22 cellular contexts compared by ENCODE assay signal in genomic region chr1:24951810-24952412, GRCh38. TPM values are rescaled to one million over a fixed set of nuclear protein-coding genes. Genes with fewer than 3 reads are reported as not detected.
DNase-seq lines count a peak whose midpoint lies in the region; ATAC-seq and TF ChIP-seq lines count a peak whose summit lies in the region.
"Had no signal": no experiment of that assay in that cellular context is flagged by ENCODE, and none has a peak within 500 bp of the region (broad histone marks: within the 10 kb centered on the region; RNA-seq: fewer than 3 reads in every experiment).

No MANE protein-coding gene starts in this region.

- H3K4me1 ChIP-seq in HEK293 (ENCODE audit: control insufficient read depth, insufficient read depth, low read length): no peaks in the 10 kb centered on the region
- H3K4me1 ChIP-seq: A549, prostate gland had no signal

- H3K27me3 Mint-ChIP-seq in activated CD4-positive, alpha-beta T cell treated with anti-CD3 and anti-CD28 coated beads, Interleukin-2, amount 10 ng/mL, durations not matched to agents 24 days and 14 days: no peaks in the 10 kb centered on the region
- H3K27me3 Mint-ChIP-seq in natural killer cell (ENCODE audit: low read depth in 2 of 2): peaks cover 16 to 24% of the 10 kb centered on the region in 2 donors

- no peaks in the 10 kb centered on the region for H3K36me3 ChIP-seq in HEK293 (ENCODE audit: control insufficient read depth in 2 of 2, insufficient read depth in 1 of 2, low read length in 2 of 2)
- H3K36me3 ChIP-seq: prostate gland, thoracic aorta, WERI-Rb-1 had no signal

- H3K4me3 Mint-ChIP-seq in activated CD4-positive, alpha-beta T cell treated with anti-CD3 and anti-CD28 coated beads, Interleukin-2, amount 10 ng/mL, durations not matched to agents 24 days and 14 days: peak overlapping the region; percentile 75
- H3K4me3 Mint-ChIP-seq in natural killer cell: no peak overlapping the region
- H3K4me3 Mint-ChIP-seq: CD14-positive monocyte; dendritic cell treated with granulocyte-macrophage colony-stimulating factor and Interleukin-4, amounts not matched to agents 40 ng/mL and 50 ng/mL, for 4 days; neural crest cell had no signal

- peaks cover 77% of the 10 kb centered on the region for H3K4me1 Mint-ChIP-seq in activated CD4-positive, alpha-beta T cell treated with anti-CD3 and anti-CD28 coated beads, Interleukin-2, amount 10 ng/mL, durations not matched to agents 24 days and 14 days
- H3K4me1 Mint-ChIP-seq in natural killer cell: peaks cover 36 to 52% of the 10 kb centered on the region in 2 donors

- TF ChIP-seq CTCF in HEK293 (tag by site-specific recombination; IDR thresholded peaks at IDR 0.05): no peak
- TF ChIP-seq CTCF in natural killer cell (IDR thresholded peaks at IDR 0.05): no peak

- CTCF ChIA-PET in HEK293 (lab: Yijun Ruan, JAX): interaction anchor here (1.5 kb wide), 1 partner anchor 12 kb away, joined by 6 read pairs; no protein-coding TSS in a partner anchor

- peaks cover 76% of the 10 kb centered on the region for H3K36me3 Mint-ChIP-seq in activated CD4-positive, alpha-beta T cell treated with anti-CD3 and anti-CD28 coated beads, Interleukin-2, amount 10 ng/mL, durations not matched to agents 24 days and 14 days (ENCODE audit: low read depth)
- H3K36me3 Mint-ChIP-seq in activated naive CD4-positive, alpha-beta T cell treated with anti-CD3 and anti-CD28 coated beads, Interleukin-2, amount 50 U/mL, for 72 hours: peaks cover 50 to 53% of the 10 kb centered on the region in 2 donors
- no peaks in the 10 kb centered on the region for H3K36me3 Mint-ChIP-seq in natural killer cell

- ATAC-seq in activated naive CD4-positive, alpha-beta T cell treated with anti-CD3 and anti-CD28 coated beads, Interleukin-2, amount 50 U/mL, for 72 hours: no peak
- ATAC-seq in natural killer cell (no peak), GM18498 (IDR thresholded peaks at IDR 0.05; ENCODE audit: unreplicated experiment) (no peak), HG03354 (IDR thresholded peaks at IDR 0.05; ENCODE audit: poor library complexity, severe bottlenecking, unreplicated experiment) (no peak), HG03108 (IDR thresholded peaks at IDR 0.05; ENCODE audit: unreplicated experiment) (no peak)
- ATAC-seq: A549, foreskin keratinocyte, Right ventricle myocardium inferior had no signal

- no peak overlapping the region for H3K27ac ChIP-seq in HEK293 (ENCODE audit: extremely low read depth, low read depth, low read length)
- H3K27ac ChIP-seq: A549, foreskin keratinocyte, prostate gland, thoracic aorta, WERI-Rb-1 had no signal

- intact Hi-C loops in activated CD4-positive, alpha-beta T cell treated with anti-CD3 and anti-CD28 coated beads, Interleukin-2, amount 10 ng/mL, durations not matched to agents 24 days and 14 days (cut with micrococcal nuclease): loop anchor here (10.0 kb wide), 1 partner anchor 207 kb away; the partner anchor contains the start of gene CLIC4
- intact Hi-C loops in natural killer cell (cut with micrococcal nuclease): loop anchor here (1.0 kb wide), 3 partner anchors 41 to 253 kb away; no protein-coding TSS in a partner anchor

- H3K4me3 ChIP-seq in HEK293 (ENCODE audit: low read depth, low read length): no peak overlapping the region
- H3K4me3 ChIP-seq: A549, prostate gland, thoracic aorta had no signal

- POLR2A ChIA-PET in HEK293 (lab: Yijun Ruan, JAX): no interaction called here

- DNase-seq in activated CD4-positive, alpha-beta T cell treated with anti-CD3 and anti-CD28 coated beads, Interleukin-2, amount 10 ng/mL, durations not matched to agents 24 days and 14 days: no peak
- DNase-seq in activated CD4-positive, alpha-beta T cell treated with anti-CD3 and anti-CD28 coated beads for 1 hour: no peak
- no peak for DNase-seq in activated naive CD4-positive, alpha-beta T cell treated with anti-CD3 and anti-CD28 coated beads, Interleukin-2, amount 50 U/mL, for 72 hours (ENCODE audit: low spot score in 2 of 2)
- DNase-seq in natural killer cell: no peak
- DNase-seq: H7; NCI-H2029; NCI-H524; small intestine; stimulated activated CD4-positive, alpha-beta T cell treated with anti-CD3 and anti-CD28 coated beads, Interleukin-4, amount 100 ng/mL, for 4 hours; WERI-Rb-1 had no signal

- no peaks in the 10 kb centered on the region for H3K9me3 Mint-ChIP-seq in activated CD4-positive, alpha-beta T cell treated with anti-CD3 and anti-CD28 coated beads, Interleukin-2, amount 10 ng/mL, durations not matched to agents 24 days and 14 days
- no peaks in the 10 kb centered on the region for H3K9me3 Mint-ChIP-seq in activated naive CD4-positive, alpha-beta T cell treated with anti-CD3 and anti-CD28 coated beads, Interleukin-2, amount 50 U/mL, for 72 hours
- H3K9me3 Mint-ChIP-seq in natural killer cell: no peaks in the 10 kb centered on the region
- H3K9me3 Mint-ChIP-seq: dendritic cell treated with granulocyte-macrophage colony-stimulating factor and Interleukin-4, amounts not matched to agents 40 ng/mL and 50 ng/mL, for 4 days; neural crest cell had no signal

- peak overlapping the region; percentile 87 for H3K27ac Mint-ChIP-seq in activated CD4-positive, alpha-beta T cell treated with anti-CD3 and anti-CD28 coated beads, Interleukin-2, amount 10 ng/mL, durations not matched to agents 24 days and 14 days
- peak overlapping the region; percentile 81 to 91 for H3K27ac Mint-ChIP-seq in activated naive CD4-positive, alpha-beta T cell treated with anti-CD3 and anti-CD28 coated beads, Interleukin-2, amount 50 U/mL, for 72 hours
- peak overlapping the region; percentile 28 to 58 for H3K27ac Mint-ChIP-seq in natural killer cell
- H3K27ac Mint-ChIP-seq: CD14-positive monocyte; dendritic cell treated with granulocyte-macrophage colony-stimulating factor and Interleukin-4, amounts not matched to agents 40 ng/mL and 50 ng/mL, for 4 days had no signal

- no peaks in the 10 kb centered on the region for H3K9me3 ChIP-seq in HEK293 (ENCODE audit: control insufficient read depth, insufficient read depth, low read depth, low read length)
- H3K9me3 ChIP-seq: A549, prostate gland, thoracic aorta had no signal

TF ChIP-seq in HEK293, 187 proteins besides CTCF, POLR2A, EP300 and RAD21 (continues in another document):
- TF ChIP-seq ZNF221 (tag by site-specific recombination; IDR thresholded peaks at IDR 0.05; ENCODE audit: borderline replicate concordance) (no peak), ZNF518A (tag by site-specific recombination; conservative IDR thresholded peaks at IDR 0.05; ENCODE audit: low read depth) (no peak), ZNF660 (tag by site-specific recombination; IDR thresholded peaks at IDR 0.05) (peak; percentile 72; the same call in 1 of the 2 replicates), ZFP3 (tag by site-specific recombination; IDR thresholded peaks at IDR 0.05; ENCODE audit: low read depth) (no peak), MZF1 (tag by site-specific recombination; IDR thresholded peaks at IDR 0.05; ENCODE audit: borderline replicate concordance) (no peak), WT1 (tag by site-specific recombination; IDR thresholded peaks at IDR 0.05) (no peak), ZSCAN4 (tag by site-specific recombination; IDR thresholded peaks at IDR 0.05) (no peak)

RNA-seq across cellular contexts. Expression of gene RUNX3, which starts 21.8 kb away (rescaled TPM):
- total RNA-seq in activated CD4-positive, alpha-beta T cell treated with anti-CD3 and anti-CD28 coated beads, Interleukin-2, amount 10 ng/mL, durations not matched to agents 24 days and 14 days: 110 and 112 TPM in 2 replicates
- 100 to 1,000 TPM; 119 to 136 TPM for total RNA-seq in activated naive CD4-positive, alpha-beta T cell treated with anti-CD3 and anti-CD28 coated beads, Interleukin-2, amount 50 U/mL, for 72 hours
- 100 to 1,000 TPM; 537 to 630 (median 601) TPM for total RNA-seq in natural killer cell
- total RNA-seq: foreskin keratinocyte had no signal
